ENCODE assay signal across 8 cellular contexts in the genomic region with DNA sequence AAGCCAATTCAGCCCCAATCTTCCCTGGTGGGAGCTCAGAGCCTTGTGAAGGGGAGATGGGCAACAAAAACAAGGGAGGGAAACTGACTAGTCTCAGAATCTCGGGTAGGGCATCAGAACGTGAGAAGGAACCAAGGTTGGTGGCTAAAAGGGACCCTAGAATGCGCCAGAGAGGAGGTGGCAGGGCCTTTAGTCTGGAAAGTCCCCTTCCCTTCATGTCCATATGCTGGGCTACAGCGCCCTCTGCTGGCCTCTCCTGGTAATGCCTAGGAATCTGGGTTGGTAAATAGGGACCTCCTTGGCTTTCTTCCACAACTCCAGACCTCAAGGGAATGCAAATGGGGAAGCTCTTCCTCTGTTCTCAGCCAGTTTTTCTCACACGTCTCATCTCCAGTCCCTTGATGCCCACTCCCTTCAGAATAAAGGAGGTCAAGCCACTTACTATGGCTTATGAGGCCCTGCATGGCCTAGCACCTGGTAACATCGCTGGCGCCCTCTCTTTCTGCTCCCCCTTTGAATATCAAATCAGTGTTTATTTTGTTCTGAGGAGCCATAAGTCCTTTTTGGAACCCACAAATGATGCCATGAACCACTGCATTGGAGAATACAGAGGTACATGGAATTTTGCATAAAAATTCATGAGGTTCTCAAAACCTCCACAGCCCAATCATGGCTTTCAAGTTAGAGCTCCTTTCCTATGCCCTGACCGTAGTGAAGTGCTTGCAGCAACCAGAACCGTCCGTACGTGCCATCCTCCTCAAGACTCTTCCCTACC. TPM values are rescaled to one million over a fixed set of nuclear protein-coding genes. Genes with fewer than 3 reads are reported as not detected.
DNase-seq lines count a peak whose midpoint lies in the region; ATAC-seq, FAIRE-seq and TF ChIP-seq lines count a peak whose summit lies in the region.

No MANE protein-coding gene starts in this region.

- H3K9ac ChIP-seq in SK-N-SH = peak overlapping the region; percentile 93

- H3K27me3 ChIP-seq in SK-N-SH (ENCODE audit: insufficient read depth) (no peaks in the 10 kb centered on the region), pancreas (no peaks in the 10 kb centered on the region), thymus (ENCODE audit: control insufficient read depth, insufficient read depth) (no peaks in the 10 kb centered on the region)

- H3K9me2 ChIP-seq in SK-N-SH = no peaks in the 10 kb centered on the region

- POLR2A ChIA-PET in SK-N-SH (lab: Yijun Ruan, JAX) = interaction anchor here (0.7 kb wide), 1 partner anchor 44 kb away, joined by 6 read pairs; the partner anchor contains the start of gene HNRNPUL1

- peaks cover 14 to 19% of the 10 kb centered on the region in 2 experiments; a peak in 3 of 4 replicates for H3K4me1 ChIP-seq in SK-N-SH (ENCODE audit: control insufficient read depth in 1 of 2, insufficient read depth in 2 of 2, low read depth in 1 of 2, low read length in 1 of 2)
- peaks cover 6 to 25% (median 6%) of the 10 kb centered on the region in 3 donors for H3K4me1 ChIP-seq in pancreas
- H3K4me1 ChIP-seq in thymus (ENCODE audit: control insufficient read depth, insufficient read depth, low read length) = peaks cover 43% of the 10 kb centered on the region

- peaks cover 16% of the 10 kb centered on the region for H3K36me3 Mint-ChIP-seq in activated naive CD4-positive, alpha-beta T cell treated with anti-CD3 and anti-CD28 coated beads, Interleukin-2, amount 50 U/mL, for 24 hours
- H3K36me3 Mint-ChIP-seq in glutamatergic neuron (ENCODE audit: unreplicated experiment) = peaks cover 6% of the 10 kb centered on the region

- peak overlapping the region; percentile 56 to 95 for H3K27ac ChIP-seq in SK-N-SH (ENCODE audit: low read depth in 2 of 2, low read length in 1 of 2)
- peak overlapping the region; percentile 41 to 98 (median 92) for H3K27ac ChIP-seq in pancreas
- H3K27ac ChIP-seq in thymus (ENCODE audit: low read depth) = peak overlapping the region; percentile 92

- H3F3A ChIP-seq in SK-N-SH (replicated peaks; ENCODE audit: insufficient read depth) = peaks cover 76% of the 10 kb centered on the region

- peak overlapping the region; percentile 23 to 69; a peak in 2 of 4 replicates for H3K4me3 ChIP-seq in SK-N-SH (ENCODE audit: low read depth in 2 of 2, low read length in 1 of 2)
- H3K4me3 ChIP-seq in pancreas = peak overlapping the region in 2 of 4 donors; percentile 47 to 57
- H3K4me3 ChIP-seq in thymus (ENCODE audit: low read length) = peak overlapping the region; percentile 14

- peak overlapping the region; percentile 96 for H3K4me2 ChIP-seq in SK-N-SH

- peak; percentile 74 for TF ChIP-seq RAD21 in SK-N-SH (IDR thresholded peaks at IDR 0.05; ENCODE audit: low read length)

- no peaks in the 10 kb centered on the region; the same call in 1 of the 2 replicates for H4K20me1 ChIP-seq in SK-N-SH (ENCODE audit: insufficient read depth)

- peak overlapping the region; percentile 96 for H3K27ac Mint-ChIP-seq in activated naive CD4-positive, alpha-beta T cell treated with anti-CD3 and anti-CD28 coated beads, Interleukin-2, amount 50 U/mL, for 24 hours
- peak overlapping the region; percentile 99 for H3K27ac Mint-ChIP-seq in glutamatergic neuron (ENCODE audit: unreplicated experiment)

- H3K36me3 ChIP-seq in SK-N-SH (replicated peaks in 1 of 2; ENCODE audit: control insufficient read depth in 1 of 2, insufficient read depth in 2 of 2, low read length in 1 of 2) = peaks cover 51 to 54% of the 10 kb centered on the region in 2 experiments
- peaks cover 7 to 34% (median 27%) of the 10 kb centered on the region in 3 donors for H3K36me3 ChIP-seq in pancreas
- peaks cover 31% of the 10 kb centered on the region for H3K36me3 ChIP-seq in thymus (ENCODE audit: control insufficient read depth, insufficient read depth)

- peak; percentile 36 for ATAC-seq in GM18861 (IDR thresholded peaks at IDR 0.05; ENCODE audit: unreplicated experiment)
- ATAC-seq in pancreas = peak; percentile 57 to 85 (median 74)

- intact Hi-C loops in pancreas (cut with DNase I) = loop anchor here in 1 of 3 donors (10.0 kb wide), 1 partner anchor 104 kb away; no protein-coding TSS in a partner anchor

- H2AFZ ChIP-seq in SK-N-SH (ENCODE audit: low read depth) = no peak overlapping the region

- 47% methylated on average over 11 of the region's 11 CpGs for WGBS in SK-N-SH (ENCODE audit: low lambda C conversion rate)
- WGBS in pancreas, 2 donors = 18 to 19% methylated on average over 11 of the region's 11 CpGs
- WGBS in thymus = 38% methylated on average over 11 of the region's 11 CpGs

- no peaks in the 10 kb centered on the region for H3K9me3 Mint-ChIP-seq in activated naive CD4-positive, alpha-beta T cell treated with anti-CD3 and anti-CD28 coated beads, Interleukin-2, amount 50 U/mL, for 24 hours
- H3K9me3 Mint-ChIP-seq in glutamatergic neuron (ENCODE audit: unreplicated experiment) = peaks cover 24% of the 10 kb centered on the region

- no peak for FAIRE-seq in pancreas (lab: Jason Lieb, UNC)

- peak overlapping the region; percentile 97 for H3K4me3 Mint-ChIP-seq in activated naive CD4-positive, alpha-beta T cell treated with anti-CD3 and anti-CD28 coated beads, Interleukin-2, amount 50 U/mL, for 24 hours
- peak overlapping the region; percentile 96 for H3K4me3 Mint-ChIP-seq in glutamatergic neuron (ENCODE audit: unreplicated experiment)

- peak; percentile 95 for TF ChIP-seq CTCF in SK-N-SH (IDR thresholded peaks at IDR 0.05)
- TF ChIP-seq CTCF in glutamatergic neuron (IDR thresholded peaks at IDR 0.05; ENCODE audit: partially characterized antibody, unreplicated experiment) = peak; percentile 97
- TF ChIP-seq CTCF in pancreas (IDR thresholded peaks at IDR 0.05) = peak; percentile 91 to 98 (median 94)

- no peak for TF ChIP-seq EP300 in SK-N-SH (IDR thresholded peaks at IDR 0.05; ENCODE audit: borderline replicate concordance in 1 of 2, low read depth in 1 of 2, low read length in 1 of 2)

- H3K4me1 Mint-ChIP-seq in activated naive CD4-positive, alpha-beta T cell treated with anti-CD3 and anti-CD28 coated beads, Interleukin-2, amount 50 U/mL, for 24 hours = peaks cover 85% of the 10 kb centered on the region
- H3K4me1 Mint-ChIP-seq in glutamatergic neuron (ENCODE audit: low read depth, unreplicated experiment) = peaks cover 21% of the 10 kb centered on the region

- CTCF ChIA-PET in SK-N-SH (lab: Yijun Ruan, JAX) = interaction anchor here (0.6 to 5.5 kb wide), 35 partner anchors 8 to 339 kb away, joined by 3 to 105 read pairs (median 5); partner anchors contain the start of genes B9D2, DMAC2, HNRNPUL1 and TGFB1

- DNase-seq in A172 (ENCODE audit: low spot score) (peak; percentile 85), NAMALWA (ENCODE audit: low spot score) (peak; percentile 91), SK-N-SH (peak; percentile 85), glutamatergic neuron (peak; percentile 97), pancreas (peak; percentile 82 to 99 (median 94))

- H3K9me3 ChIP-seq in SK-N-SH = no peaks in the 10 kb centered on the region
- H3K9me3 ChIP-seq in pancreas = no peaks in the 10 kb centered on the region
- H3K9me3 ChIP-seq in thymus (ENCODE audit: control insufficient read depth) = no peaks in the 10 kb centered on the region

- no peaks in the 10 kb centered on the region for H3K27me3 Mint-ChIP-seq in activated naive CD4-positive, alpha-beta T cell treated with anti-CD3 and anti-CD28 coated beads, Interleukin-2, amount 50 U/mL, for 24 hours
- peaks cover 15% of the 10 kb centered on the region for H3K27me3 Mint-ChIP-seq in glutamatergic neuron (ENCODE audit: unreplicated experiment)

- H3K79me2 ChIP-seq in SK-N-SH (ENCODE audit: insufficient read depth) = peaks cover 38% of the 10 kb centered on the region

TF ChIP-seq in SK-N-SH, 30 proteins besides CTCF, POLR2A, EP300 and RAD21 (continues in another document):
- TF ChIP-seq SMC3 (IDR thresholded peaks at IDR 0.05; ENCODE audit: low read depth, low read length) = peak; percentile 54; the same call in 1 of the 2 replicates
- no peak for TF ChIP-seq ELF1 (IDR thresholded peaks at IDR 0.05)
- TF ChIP-seq NFIC (IDR thresholded peaks at IDR 0.05; ENCODE audit: borderline replicate concordance) = no peak
- TF ChIP-seq, protein P1, sequence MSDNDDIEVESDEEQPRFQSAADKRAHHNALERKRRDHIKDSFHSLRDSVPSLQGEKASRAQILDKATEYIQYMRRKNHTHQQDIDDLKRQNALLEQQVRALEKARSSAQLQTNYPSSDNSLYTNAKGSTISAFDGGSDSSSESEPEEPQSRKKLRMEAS (IDR thresholded peaks at IDR 0.05; ENCODE audit: low read depth) = no peak

RNA-seq across cellular contexts. Expression of gene CCDC97, which starts 1.3 kb away (rescaled TPM):
- 8.3 and 8.9 TPM in 2 replicates for total RNA-seq in A172 (2014; rRNA removed; shearing (Covaris generic))
- polyA plus RNA-seq in SK-N-SH (2012; rRNA removed) (8.7 and 9.6 TPM in 2 replicates), pancreas (10 to 100 TPM; 11.3 to 12.4 TPM), thymus (15.4 TPM)
- 5.3 and 6.8 TPM in 2 replicates for polyA plus RNA-seq in SK-N-SH (2012; cell fraction: cytosol; rRNA removed)
- polyA plus RNA-seq in SK-N-SH (2012; cell fraction: nucleus; rRNA removed) = 11.7 and 13.7 TPM in 2 replicates
- total RNA-seq in glutamatergic neuron (ENCODE audit: unreplicated experiment) (36.7 TPM), pancreas (10 to 100 TPM in 5 of 6 donors, 1 to 10 TPM in 1; 9.4 to 19.2 (median 13.1) TPM)

RNA-seq across cellular contexts. Expression of gene HNRNPUL1, which starts 44.5 kb away (rescaled TPM):
- 168 and 204 TPM in 2 replicates for total RNA-seq in A172 (2014; rRNA removed; shearing (Covaris generic))
- polyA plus RNA-seq in SK-N-SH (2012; rRNA removed) = 34.2 and 41.5 TPM in 2 replicates
- polyA plus RNA-seq in SK-N-SH (2012; cell fraction: cytosol; rRNA removed) = 32.5 and 33.9 TPM in 2 replicates
- 35.8 and 43.2 TPM in 2 replicates for polyA plus RNA-seq in SK-N-SH (2012; cell fraction: nucleus; rRNA removed)
- 201 TPM for total RNA-seq in glutamatergic neuron (ENCODE audit: unreplicated experiment)
- 100 to 1,000 TPM in 1 of 6 donors, 10 to 100 TPM in 5; 74.0 to 101 (median 83.8) TPM for total RNA-seq in pancreas
- 10 to 100 TPM; 49.2 to 63.1 TPM for polyA plus RNA-seq in pancreas
- polyA plus RNA-seq in thymus = 98.7 TPM

RNA-seq across cellular contexts. Expression of gene TGFB1, which starts 45.1 kb away (rescaled TPM):
- 13.6 and 18.3 TPM in 2 replicates for total RNA-seq in A172 (2014; rRNA removed; shearing (Covaris generic))
- polyA plus RNA-seq in SK-N-SH (2012; rRNA removed) (13.5 and 25.5 TPM in 2 replicates), pancreas (1 to 10 TPM; 4.0 to 6.0 TPM), thymus (24.8 TPM)
- polyA plus RNA-seq in SK-N-SH (2012; cell fraction: cytosol; rRNA removed) = 13.0 and 21.4 TPM in 2 replicates
- 75.1 and 149 TPM in 2 replicates for polyA plus RNA-seq in SK-N-SH (2012; cell fraction: nucleus; rRNA removed)
- total RNA-seq in glutamatergic neuron (ENCODE audit: unreplicated experiment) (26.0 TPM), pancreas (10 to 100 TPM in 2 of 6 donors, 1 to 10 TPM in 4; 3.3 to 32.3 (median 6.9) TPM)

RNA-seq across cellular contexts. Expression of gene B9D2, which starts 55.3 kb away (rescaled TPM):
- 4.5 and 13.5 TPM in 2 replicates for total RNA-seq in A172 (2014; rRNA removed; shearing (Covaris generic))
- polyA plus RNA-seq in SK-N-SH (2012; rRNA removed) (9.0 and 13.3 TPM in 2 replicates), pancreas (1 to 10 TPM; 4.5 to 7.5 TPM), thymus (9.0 TPM)
- 9.6 and 10.5 TPM in 2 replicates for polyA plus RNA-seq in SK-N-SH (2012; cell fraction: cytosol; rRNA removed)
- polyA plus RNA-seq in SK-N-SH (2012; cell fraction: nucleus; rRNA removed) = 8.1 and 9.0 TPM in 2 replicates
- total RNA-seq in glutamatergic neuron (ENCODE audit: unreplicated experiment) (7.6 TPM), pancreas (1 to 10 TPM; 1.5 to 5.7 (median 2.2) TPM)
